ENCODE assay signal across 2 cellular contexts in genomic region chr4:15718465-15718864, GRCh38.
TF ChIP-seq lines count a peak whose summit lies in the region.

No MANE protein-coding gene starts in this region.

TF ChIP-seq in IMR-90, 13 proteins besides CTCF, POLR2A, EP300 and RAD21:
- TF ChIP-seq USF2 (IDR thresholded peaks at IDR 0.05; ENCODE audit: low read depth, low read length) (no peak), CEBPB (IDR thresholded peaks at IDR 0.05; ENCODE audit: low read depth, low read length) (no peak), NFE2L2 (IDR thresholded peaks at IDR 0.05; ENCODE audit: low read depth, low read length) (no peak), MAFK (IDR thresholded peaks at IDR 0.05; ENCODE audit: low read depth, low read length) (no peak), SMC3 (IDR thresholded peaks at IDR 0.05; ENCODE audit: low read depth, low read length) (no peak), RFX5 (IDR thresholded peaks at IDR 0.05; ENCODE audit: low read depth, low read length) (no peak)
TF ChIP-seq in IMR-90: peak in this region for 0.

TF ChIP-seq in K562, 482 proteins besides CTCF, POLR2A, EP300 and RAD21:
- TF ChIP-seq SIN3B (IDR thresholded peaks at IDR 0.05; ENCODE audit: low read depth): no peak
TF ChIP-seq in K562: peak in this region for 0.
